Comparison of ENCODE assay signal across 10 cellular contexts in the genomic region with DNA sequence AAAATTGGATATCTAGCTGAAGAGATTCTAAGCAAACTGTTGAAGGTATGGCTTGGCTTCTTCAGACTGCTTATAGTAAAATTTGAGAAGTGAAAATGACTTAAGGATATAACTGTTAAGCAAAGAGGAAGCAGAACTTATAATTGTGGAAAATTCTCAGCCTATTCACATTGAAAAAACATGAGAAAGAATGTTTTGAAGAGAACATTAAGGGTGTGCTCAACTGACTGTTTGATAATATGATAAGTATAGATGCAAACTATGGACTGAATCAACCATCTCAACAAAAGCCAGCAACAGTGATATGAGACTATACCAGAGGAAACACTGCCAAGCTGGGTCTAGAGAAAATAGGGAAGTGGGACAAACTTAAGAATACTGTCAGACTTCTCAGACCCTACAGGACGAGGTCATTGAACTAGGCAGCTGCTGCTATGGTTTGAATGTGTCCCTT.
DNase-seq lines count a peak whose midpoint lies in the region; ATAC-seq and TF ChIP-seq lines count a peak whose summit lies in the region.
"Had no signal": no experiment of that assay in that cellular context is flagged by ENCODE, and none has a peak within 500 bp of the region (broad histone marks: within the 10 kb centered on the region; RNA-seq: fewer than 3 reads in every experiment).

No MANE protein-coding gene starts in this region.

- intact Hi-C loops in transverse colon (cut with DNase I; ENCODE audit: low total_unique reads): no loop called here

- H3K4me1 ChIP-seq in transverse colon: peaks cover 0 to 15% (median 2%) of the 10 kb centered on the region in 4 donors

- H3K9me3 ChIP-seq in T-helper 17 cell (ENCODE audit: control insufficient read depth, low read length, poor library complexity, severe bottlenecking) (no peaks in the 10 kb centered on the region), transverse colon (no peaks in the 10 kb centered on the region)

- no peak overlapping the region for H3K27ac ChIP-seq in transverse colon

- H3K27me3 Mint-ChIP-seq in T-helper 17 cell: peaks cover 4% of the 10 kb centered on the region

- no peaks in the 10 kb centered on the region for H3K27me3 ChIP-seq in transverse colon

- no peak overlapping the region for H3K4me3 ChIP-seq in transverse colon
- H3K4me3 ChIP-seq: GM23338 had no signal

- TF ChIP-seq CTCF in transverse colon (IDR thresholded peaks at IDR 0.05): no peak

- H3K4me3 Mint-ChIP-seq in T-helper 17 cell: no peak overlapping the region
- H3K4me3 Mint-ChIP-seq: CD4-positive, alpha-beta T cell; GM23338 had no signal

- 0 to 17% methylated on average over 1 of the region's 1 CpG for WGBS in transverse colon (ENCODE audit: low coverage in 1 of 2), 2 donors

- no peaks in the 10 kb centered on the region for H3K36me3 Mint-ChIP-seq in T-helper 17 cell (ENCODE audit: low read depth)

- peaks cover 9% of the 10 kb centered on the region for H3K4me1 Mint-ChIP-seq in T-helper 17 cell
- H3K4me1 Mint-ChIP-seq: GM23338 had no signal

- in situ Hi-C loops in transverse colon (cut with MboI; ENCODE audit: low pct_ligation_motif_present in 1 of 4, low pct_unique_long_range_greater_than_20kb in 1 of 4, low sequenced_read_pairs in 3 of 4): no loop called here

- peak; percentile 90 for ATAC-seq in GM18498 (IDR thresholded peaks at IDR 0.05; ENCODE audit: unreplicated experiment)
- ATAC-seq in GM21528 (IDR thresholded peaks at IDR 0.05; ENCODE audit: low FRiP score, unreplicated experiment): peak; percentile 91
- peak; percentile 91 for ATAC-seq in HG03342 (IDR thresholded peaks at IDR 0.05; ENCODE audit: unreplicated experiment)
- peak; percentile 37 for ATAC-seq in T-helper 17 cell
- ATAC-seq: GM23338 had no signal

- no peak for TF ChIP-seq POLR2A in transverse colon (IDR thresholded peaks at IDR 0.05)

- DNase-seq in T-helper 17 cell (no peak), transverse colon (no peak), HuH-7.5 (ENCODE audit: low spot score) (no peak), NCI-H1417 treated with DMSO at 0.1 percent for 48 hours (lab: John Stamatoyannopoulos, UW) (no peak), ureter (ENCODE audit: low spot score) (no peak)
- DNase-seq: CD4-positive, alpha-beta T cell had no signal

- no peak for TF ChIP-seq EP300 in transverse colon (IDR thresholded peaks at IDR 0.05; ENCODE audit: low read depth)

- H3K36me3 ChIP-seq in transverse colon: no peaks in the 10 kb centered on the region

- no peak overlapping the region for H3K27ac Mint-ChIP-seq in T-helper 17 cell
- H3K27ac Mint-ChIP-seq: CD4-positive, alpha-beta T cell; GM23338 had no signal

Comparison
In these comparisons a context has a peak if more than half of its experiments do, and no peak if none do; other contexts are left out.
1. ATAC-seq: peak in every context shown above with its lines; median percentile 91 in GM21528; 91 in HG03342; 90 in GM18498; 37 in T-helper 17 cell.